16 cellular contexts compared by ENCODE assay signal in genomic region chr14:102827716-102828115, GRCh38. TPM values are rescaled to one million over a fixed set of nuclear protein-coding genes. Genes with fewer than 3 reads are reported as not detected.
DNase-seq lines count a peak whose midpoint lies in the region; ATAC-seq and TF ChIP-seq lines count a peak whose summit lies in the region.
"Had no signal": no experiment of that assay in that cellular context is flagged by ENCODE, and none has a peak within 500 bp of the region (broad histone marks: within the 10 kb centered on the region; RNA-seq: fewer than 3 reads in every experiment).

No MANE protein-coding gene starts in this region.

- H3K4me3 ChIP-seq in dorsolateral prefrontal cortex, result peak overlapping the region in 55 of 59 donors; percentile 4 to 60 (median 39)
- H3K4me3 ChIP-seq in mucosa of rectum (ENCODE audit: low read length in 2 of 2), result peak overlapping the region; percentile 25 to 38
- H3K4me3 ChIP-seq: body of pancreas, SJSA1, smooth muscle cell, uterus had no signal

- no peak overlapping the region for H3K4me3 Mint-ChIP-seq in stimulated activated effector memory CD8-positive, alpha-beta T cell treated with anti-CD3 and anti-CD28 coated beads, Interleukin-12 subunit alpha, Interleukin-12 subunit beta, amount 100 ng/mL, for 72 hours
- H3K4me3 Mint-ChIP-seq: activated CD8-positive, alpha-beta T cell treated with anti-CD3 and anti-CD28 coated beads for 36 hours; memory B cell had no signal

- H3K27ac ChIP-seq in dorsolateral prefrontal cortex (peak overlapping the region in 20 of 59 donors; percentile 3 to 66 (median 34)), mucosa of rectum (ENCODE audit: low read depth in 2 of 2, low read length in 2 of 2) (no peak overlapping the region)
- H3K27ac ChIP-seq: body of pancreas, SJSA1, uterus had no signal

- H3K36me3 ChIP-seq in mucosa of rectum (ENCODE audit: control insufficient read depth in 2 of 2, insufficient read depth in 2 of 2, low read length in 2 of 2), result peaks cover 4 to 18% of the 10 kb centered on the region in 2 donors
- H3K36me3 ChIP-seq: uterus had no signal

- no peaks in the 10 kb centered on the region for H3K9me3 Mint-ChIP-seq in stimulated activated effector memory CD8-positive, alpha-beta T cell treated with anti-CD3 and anti-CD28 coated beads, Interleukin-12 subunit alpha, Interleukin-12 subunit beta, amount 100 ng/mL, for 72 hours
- H3K9me3 Mint-ChIP-seq: activated CD8-positive, alpha-beta T cell treated with anti-CD3 and anti-CD28 coated beads for 36 hours; memory B cell had no signal

- H3K4me1 Mint-ChIP-seq in stimulated activated effector memory CD8-positive, alpha-beta T cell treated with anti-CD3 and anti-CD28 coated beads, Interleukin-12 subunit alpha, Interleukin-12 subunit beta, amount 100 ng/mL, for 72 hours, result peaks cover 83% of the 10 kb centered on the region

- no peaks in the 10 kb centered on the region for H3K9me3 ChIP-seq in mucosa of rectum (ENCODE audit: control insufficient read depth in 2 of 2, low read length in 2 of 2)
- H3K9me3 ChIP-seq: body of pancreas, SJSA1, uterus had no signal

- no peaks in the 10 kb centered on the region for H3K4me1 ChIP-seq in mucosa of rectum (ENCODE audit: control insufficient read depth in 2 of 2, insufficient read depth in 2 of 2, low read length in 2 of 2)
- H3K4me1 ChIP-seq: uterus had no signal

- H3K27me3 ChIP-seq in dorsolateral prefrontal cortex, result no peaks in the 10 kb centered on the region
- H3K27me3 ChIP-seq in mucosa of rectum (ENCODE audit: control insufficient read depth in 2 of 2, insufficient read depth in 2 of 2, low read length in 2 of 2), result no peaks in the 10 kb centered on the region
- H3K27me3 ChIP-seq: body of pancreas, SJSA1, uterus had no signal

- peak; percentile 84 for DNase-seq in ELF-1 (ENCODE audit: low read depth, low spot score)
- DNase-seq in NCI-H146 (lab: John Stamatoyannopoulos, UW), result peak; percentile 64
- DNase-seq in dorsolateral prefrontal cortex, result no peak
- no peak for DNase-seq in NOMO-1 (lab: John Stamatoyannopoulos, UW; ENCODE audit: unreplicated experiment in 2 of 2)
- no peak for DNase-seq in stimulated activated effector memory CD8-positive, alpha-beta T cell treated with anti-CD3 and anti-CD28 coated beads, Interleukin-12 subunit alpha, Interleukin-12 subunit beta, amount 100 ng/mL, for 72 hours (ENCODE audit: low spot score in 2 of 2)
- no peak for DNase-seq in AG08396 (ENCODE audit: low spot score)
- DNase-seq in NK-92 treated with Interleukin-12 subunit alpha and Interleukin-12 subunit beta, amount 100 ng/mL, for 24 hours (lab: John Stamatoyannopoulos, UW), result no peak
- DNase-seq: activated CD8-positive, alpha-beta T cell treated with anti-CD3 and anti-CD28 coated beads for 36 hours; GOT3; stimulated activated naive CD4-positive, alpha-beta T cell; uterus had no signal

- no peak for ATAC-seq in stimulated activated effector memory CD8-positive, alpha-beta T cell treated with anti-CD3 and anti-CD28 coated beads, Interleukin-12 subunit alpha, Interleukin-12 subunit beta, amount 100 ng/mL, for 72 hours
- ATAC-seq: activated CD8-positive, alpha-beta T cell treated with anti-CD3 and anti-CD28 coated beads for 36 hours; body of pancreas had no signal

- peaks cover 62% of the 10 kb centered on the region for H3K36me3 Mint-ChIP-seq in stimulated activated effector memory CD8-positive, alpha-beta T cell treated with anti-CD3 and anti-CD28 coated beads, Interleukin-12 subunit alpha, Interleukin-12 subunit beta, amount 100 ng/mL, for 72 hours

- no peak for TF ChIP-seq CTCF in dorsolateral prefrontal cortex (IDR thresholded peaks at IDR 0.05 in 54 of 56, conservative IDR thresholded peaks at IDR 0.05 in 2 of 56; ENCODE audit: low read depth in 1 of 56, partially characterized antibody in 56 of 56)

- intact Hi-C loops in dorsolateral prefrontal cortex (cut with DNase I), result loop anchor here in 1 of 2 donors (5.0 kb wide), 1 partner anchor 50 kb away; the partner anchor contains the start of gene TRAF3

- H3K9ac ChIP-seq in mucosa of rectum (ENCODE audit: low read depth in 1 of 2, low read length in 2 of 2), result peak overlapping the region in 1 of 2 donors; percentile 20

- H3K27ac Mint-ChIP-seq in stimulated activated effector memory CD8-positive, alpha-beta T cell treated with anti-CD3 and anti-CD28 coated beads, Interleukin-12 subunit alpha, Interleukin-12 subunit beta, amount 100 ng/mL, for 72 hours, result no peak overlapping the region
- H3K27ac Mint-ChIP-seq: activated CD8-positive, alpha-beta T cell treated with anti-CD3 and anti-CD28 coated beads for 36 hours had no signal

RNA-seq across cellular contexts. Expression of gene TRAF3, which starts 50.5 kb away (rescaled TPM):
- 10 to 100 TPM; 30.1 to 66.2 (median 43.2) TPM for total RNA-seq in dorsolateral prefrontal cortex

Comparison
In these comparisons a context has a peak if more than half of its experiments do, and no peak if none do; other contexts are left out.
1. DNase-seq: peak in ELF-1 (single experiment) and NCI-H146 (single experiment); none in dorsolateral prefrontal cortex (0 of 10), NOMO-1 (0 of 2), stimulated activated effector memory CD8-positive, alpha-beta T cell treated with anti-CD3 and anti-CD28 coated beads, Interleukin-12 subunit alpha, Interleukin-12 subunit beta, amount 100 ng/mL, for 72 hours (0 of 2), AG08396 (single experiment) and NK-92 treated with Interleukin-12 subunit alpha and Interleukin-12 subunit beta, amount 100 ng/mL, for 24 hours (single experiment).